Comparison of ENCODE assay signal across 8 cellular contexts in the genomic region with DNA sequence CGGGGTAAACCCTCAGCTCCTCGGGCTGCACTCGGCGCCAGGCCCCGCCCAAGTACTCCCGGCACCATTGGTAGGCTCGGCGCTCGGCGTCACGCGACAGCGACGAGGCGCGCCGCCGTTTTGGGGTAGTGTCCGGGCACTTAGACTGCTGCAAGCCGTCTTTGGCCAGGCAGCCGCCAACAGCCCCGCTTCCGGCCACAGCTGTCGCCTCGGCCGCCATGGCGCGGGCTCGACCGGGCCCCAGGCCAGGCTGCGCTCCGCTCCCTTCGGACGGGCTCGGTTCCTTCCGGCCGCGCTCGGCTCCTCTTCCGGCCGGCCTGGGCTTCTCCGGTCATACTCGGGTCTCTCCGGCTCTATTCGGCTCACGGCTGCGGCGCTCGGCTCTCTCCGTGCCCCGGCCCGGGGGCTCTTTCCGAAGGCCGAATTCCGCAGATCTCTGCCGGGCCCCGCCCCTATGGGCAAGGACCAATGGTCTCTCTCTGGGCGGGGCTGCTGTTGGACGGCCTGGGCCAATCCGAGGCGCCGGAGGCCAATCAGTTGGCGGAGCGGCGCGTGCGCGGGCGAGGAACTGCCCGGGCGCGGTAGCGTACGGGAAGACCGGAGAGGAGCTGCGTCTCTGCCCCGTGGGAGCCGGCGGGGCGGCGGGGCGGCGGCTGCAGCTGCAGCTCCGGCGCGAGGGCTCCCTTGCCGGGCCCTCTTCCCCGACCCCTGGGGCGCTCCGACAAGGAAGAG. TPM values are rescaled to one million over a fixed set of nuclear protein-coding genes. Genes with fewer than 3 reads are reported as not detected.
A peak's percentile ranks its signal among the peaks of the same experiment; 100 is the strongest.
DNase-seq lines count a peak whose midpoint lies in the region; ATAC-seq and TF ChIP-seq lines count a peak whose summit lies in the region.

A gene with protein sequence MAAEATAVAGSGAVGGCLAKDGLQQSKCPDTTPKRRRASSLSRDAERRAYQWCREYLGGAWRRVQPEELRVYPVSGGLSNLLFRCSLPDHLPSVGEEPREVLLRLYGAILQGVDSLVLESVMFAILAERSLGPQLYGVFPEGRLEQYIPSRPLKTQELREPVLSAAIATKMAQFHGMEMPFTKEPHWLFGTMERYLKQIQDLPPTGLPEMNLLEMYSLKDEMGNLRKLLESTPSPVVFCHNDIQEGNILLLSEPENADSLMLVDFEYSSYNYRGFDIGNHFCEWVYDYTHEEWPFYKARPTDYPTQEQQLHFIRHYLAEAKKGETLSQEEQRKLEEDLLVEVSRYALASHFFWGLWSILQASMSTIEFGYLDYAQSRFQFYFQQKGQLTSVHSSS (minus strand): TSS at position 288 of the 732 bp plus-strand sequence. CDS start 68 bp downstream, at position 220.

- POLR2A ChIA-PET in GM10248 (lab: Yijun Ruan, JAX): no interaction called here

- peaks cover 20% of the 10 kb centered on the region for H3K4me1 Mint-ChIP-seq in activated naive CD8-positive, alpha-beta T cell (ENCODE audit: low read depth)

- no peaks in the 10 kb centered on the region for H3K9me3 Mint-ChIP-seq in activated naive CD8-positive, alpha-beta T cell (ENCODE audit: low read depth)

- TF ChIP-seq CTCF in GM10248 (IDR thresholded peaks at IDR 0.05; ENCODE audit: control extremely low read depth, extremely low read depth, low read depth, missing control alignments): no peak

- peak within 1 kb of the TSS; percentile 95 for H3K27ac ChIP-seq in temporal lobe (ENCODE audit: low read depth, low read length)

- ATAC-seq in HG02623 (IDR thresholded peaks at IDR 0.05; ENCODE audit: unreplicated experiment): peak; percentile 87

- peak within 1 kb of the TSS; percentile 95 for H3K4me3 Mint-ChIP-seq in activated naive CD8-positive, alpha-beta T cell

- H3K27me3 Mint-ChIP-seq in activated naive CD8-positive, alpha-beta T cell: no peaks in the 10 kb centered on the region

- CTCF ChIA-PET in GM10248 (lab: Yijun Ruan, JAX): interaction anchor here (1.3 to 2.4 kb wide), 3 partner anchors 19 to 109 kb away, joined by 3 to 17 read pairs (median 3); a partner anchor contains a TSS

- no peaks in the 10 kb centered on the region for H3K36me3 Mint-ChIP-seq in activated naive CD8-positive, alpha-beta T cell

- H3K27ac Mint-ChIP-seq in activated naive CD8-positive, alpha-beta T cell: peak within 1 kb of the TSS; percentile 87

- peak; percentile 100 for DNase-seq in GM10248 (ENCODE audit: extremely low spot score)
- peak; percentile 98 for DNase-seq in NCI-H1105 (lab: John Stamatoyannopoulos, UW)
- DNase-seq in SKM-1 treated with dmso at 0.1 percent for 144 hours (lab: John Stamatoyannopoulos, UW; ENCODE audit: unreplicated experiment): peak; percentile 99
- peak; percentile 58 for DNase-seq in glomerular endothelial cell (ENCODE audit: extremely low read depth, low read depth, low spot score)
- peak; percentile 97 for DNase-seq in occipital lobe (lab: John Stamatoyannopoulos, UW)

RNA-seq across cellular contexts. Expression of the gene that starts here (rescaled TPM):
- total RNA-seq in glomerular endothelial cell (42.7 and 60.4 TPM in 2 replicates), occipital lobe (24.8 TPM), temporal lobe (23.8 TPM)

Comparison
In these comparisons a context has a peak if more than half of its experiments do, and no peak if none do; other contexts are left out.
1. Peak in every context shown above with its lines: DNase-seq, ATAC-seq and H3K27ac ChIP-seq.